ENCODE assay signal across 9 cellular contexts in the genomic region with DNA sequence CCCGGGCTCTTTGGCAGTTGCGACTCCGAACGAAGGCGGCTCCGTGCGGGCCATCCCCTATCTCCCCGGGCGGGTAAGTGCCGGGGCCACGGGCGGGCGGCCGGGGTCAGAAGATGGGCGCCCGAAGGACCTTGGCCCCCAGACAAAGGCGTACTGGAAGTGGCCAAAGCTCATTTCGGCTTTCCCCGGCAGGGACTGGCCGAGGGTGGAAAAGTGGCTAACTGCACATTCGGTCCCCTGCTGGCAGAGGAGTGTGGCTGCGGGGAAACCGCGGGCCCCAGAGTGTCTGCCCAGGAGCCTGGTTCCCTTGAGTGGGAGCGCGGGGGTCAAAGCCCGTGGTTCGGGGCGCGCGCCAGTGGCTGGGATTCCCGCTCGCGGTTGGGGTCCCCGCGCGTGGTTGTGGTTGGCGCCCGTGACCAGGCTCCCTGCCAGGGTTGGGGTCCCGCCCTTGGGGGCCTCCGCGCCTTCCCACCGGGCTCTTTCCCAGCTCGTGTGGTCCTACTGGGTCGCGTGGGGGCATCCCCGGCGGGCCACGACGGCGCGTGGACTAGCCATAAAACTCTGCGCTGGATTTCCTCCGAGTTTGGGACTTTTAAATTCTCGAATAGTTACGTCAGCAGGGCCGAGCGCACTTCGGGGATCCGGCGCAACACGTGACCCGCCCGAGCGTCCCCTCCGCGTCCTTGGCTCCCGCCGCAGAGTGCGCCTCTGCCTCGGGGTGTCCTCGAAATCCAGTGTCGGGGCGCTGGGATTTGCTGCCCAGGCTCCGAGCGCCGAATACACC.
DNase-seq lines count a peak whose midpoint lies in the region; ATAC-seq and TF ChIP-seq lines count a peak whose summit lies in the region.
"Had no signal": no experiment of that assay in that cellular context is flagged by ENCODE, and none has a peak within 500 bp of the region (broad histone marks: within the 10 kb centered on the region; RNA-seq: fewer than 3 reads in every experiment).

No MANE protein-coding gene starts in this region.

- TF ChIP-seq CTCF in heart left ventricle (IDR thresholded peaks at IDR 0.05): peak in 10 of 12 donors; percentile 15 to 53 (median 46)

- DNase-seq in NCI-H2171 treated with DMSO at 0.1 percent for 48 hours (lab: John Stamatoyannopoulos, UW) (peak; percentile 28), NCI-H2171 (lab: John Stamatoyannopoulos, UW) (no peak), HuH-7.5 (ENCODE audit: low spot score) (peak; percentile 84), adipocyte (ENCODE audit: low read depth) (peak; percentile 92), heart left ventricle (peak; percentile 80 to 86 (median 83)), renal cortical epithelial cell (ENCODE audit: low read depth) (peak; percentile 47)
- DNase-seq: DND-41 had no signal

- TF ChIP-seq POLR2A in heart left ventricle (IDR thresholded peaks at IDR 0.05): peak in 1 of 2 donors; percentile 94

- H3K9ac ChIP-seq in adipocyte (ENCODE audit: low read length): peak overlapping the region; percentile 93

- H3K4me1 ChIP-seq in adipocyte (ENCODE audit: control insufficient read depth, insufficient read depth, low read length) (peaks cover 34% of the 10 kb centered on the region), heart left ventricle (peaks cover 4 to 63% (median 47%) of the 10 kb centered on the region in 12 donors)

- ATAC-seq in heart left ventricle (peak; percentile 35 to 70 (median 62)), GM21528 (IDR thresholded peaks at IDR 0.05; ENCODE audit: low FRiP score, unreplicated experiment) (no peak), HG03045 (IDR thresholded peaks at IDR 0.05; ENCODE audit: unreplicated experiment) (no peak)

- H3K36me3 ChIP-seq in adipocyte (ENCODE audit: control insufficient read depth, insufficient read depth, low read length, severe bottlenecking): no peaks in the 10 kb centered on the region
- H3K36me3 ChIP-seq in heart left ventricle: peaks cover 0 to 15% (median 0%) of the 10 kb centered on the region in 9 donors

- no peaks in the 10 kb centered on the region for H3K27me3 ChIP-seq in adipocyte (replicated peaks; ENCODE audit: control insufficient read depth, insufficient read depth, low read length)
- H3K27me3 ChIP-seq in heart left ventricle: peaks cover 0 to 16% (median 0%) of the 10 kb centered on the region in 9 donors

- H3K4me3 ChIP-seq in adipocyte (ENCODE audit: low read length): peak overlapping the region; percentile 89
- H3K4me3 ChIP-seq in heart left ventricle: peak overlapping the region; percentile 64 to 92 (median 81)

- intact Hi-C loops in heart left ventricle (cut with DNase I): loop anchor here in 9 of 10 donors (1.0 to 10.0 kb wide), 10 partner anchors 28 to 186 kb away; a partner anchor contains a TSS

- H3K27ac ChIP-seq in heart left ventricle: peak overlapping the region; percentile 97 to 100 (median 99)

- H3K9me3 ChIP-seq in adipocyte (ENCODE audit: control insufficient read depth, low read length): no peaks in the 10 kb centered on the region
- H3K9me3 ChIP-seq in heart left ventricle: no peaks in the 10 kb centered on the region

- 1 to 4% (median 1%) methylated on average over 21 to 77 of the region's 77 CpGs for WGBS in heart left ventricle, 4 donors

Comparison
In these comparisons a context has a peak if more than half of its experiments do, and no peak if none do; other contexts are left out.
1. ATAC-seq: peak in heart left ventricle (4 of 4); none in GM21528 (single experiment) and HG03045 (single experiment).